9 cellular contexts compared by ENCODE assay signal in genomic region chr12:93813972-93814821, GRCh38.
A peak's percentile ranks its signal among the peaks of the same experiment; 100 is the strongest.
DNase-seq lines count a peak whose midpoint lies in the region; ATAC-seq and TF ChIP-seq lines count a peak whose summit lies in the region.
"Had no signal": no experiment of that assay in that cellular context is flagged by ENCODE, and none has a peak within 500 bp of the region (broad histone marks: within the 10 kb centered on the region; RNA-seq: fewer than 3 reads in every experiment).

No MANE protein-coding gene starts in this region.

- no peaks in the 10 kb centered on the region for H3K36me3 ChIP-seq in thymus (ENCODE audit: control insufficient read depth, insufficient read depth)

- no peak for TF ChIP-seq POLR2A in GM18505 (IDR thresholded peaks at IDR 0.05; ENCODE audit: borderline replicate concordance, extremely low read depth, insufficient read depth, insufficient read length)

- H3K9me3 ChIP-seq in thymus (ENCODE audit: control insufficient read depth), result no peaks in the 10 kb centered on the region

- 91% methylated on average over 14 of the region's 14 CpGs for WGBS in thymus

- peak overlapping the region; percentile 78 for H3K27ac ChIP-seq in thymus (ENCODE audit: low read depth)

- H3K27me3 ChIP-seq in thymus (ENCODE audit: control insufficient read depth, insufficient read depth), result no peaks in the 10 kb centered on the region

- H3K4me1 ChIP-seq in thymus (ENCODE audit: control insufficient read depth, insufficient read depth, low read length), result peaks cover 22% of the 10 kb centered on the region

- DNase-seq in NCI-H2196 (lab: John Stamatoyannopoulos, UW; ENCODE audit: unreplicated experiment) (peak; percentile 31), NCI-H2196 treated with DMSO at 0.1 percent for 48 hours (lab: John Stamatoyannopoulos, UW; ENCODE audit: unreplicated experiment) (no peak), dermis microvascular lymphatic vessel endothelial cell (ENCODE audit: low read depth in 2 of 2) (peak; percentile 3 to 8), medulla oblongata (ENCODE audit: extremely low spot score) (peak; percentile 92)
- DNase-seq: activated CD4-positive, alpha-beta T cell treated with anti-CD3 and anti-CD28 coated beads, Interleukin-2, amount 10 ng/mL, durations not matched to agents 24 days and 14 days had no signal

- no peak overlapping the region for H3K4me3 ChIP-seq in thymus (ENCODE audit: low read length)

- ATAC-seq in GM18858 (IDR thresholded peaks at IDR 0.05; ENCODE audit: unreplicated experiment), result no peak
- no peak for ATAC-seq in HG03095 (IDR thresholded peaks at IDR 0.05; ENCODE audit: unreplicated experiment)
- ATAC-seq in GM18505 (IDR thresholded peaks at IDR 0.05; ENCODE audit: unreplicated experiment), result no peak
